ENCODE assay signal across 21 cellular contexts in the genomic region with DNA sequence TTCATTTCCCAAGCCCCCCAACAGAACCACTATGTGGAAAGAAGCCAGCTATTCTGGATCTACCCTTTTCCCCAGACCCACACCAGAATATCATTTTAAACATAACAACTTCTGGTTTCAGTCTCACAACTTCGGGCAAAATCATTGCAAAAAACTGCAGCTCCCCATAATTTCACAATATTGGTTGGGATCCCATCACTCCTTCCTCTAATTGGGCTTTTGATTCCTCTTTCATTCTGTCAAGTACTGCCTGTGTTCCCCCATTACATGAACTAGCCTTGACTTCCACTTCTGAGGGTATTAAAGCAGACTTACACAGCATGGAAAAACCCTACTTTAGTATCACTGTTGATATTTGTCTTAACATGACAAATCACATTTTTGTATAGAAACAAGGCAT. TPM values are rescaled to one million over a fixed set of nuclear protein-coding genes. Genes with fewer than 3 reads are reported as not detected.
DNase-seq lines count a peak whose midpoint lies in the region; ATAC-seq and TF ChIP-seq lines count a peak whose summit lies in the region.
"Had no signal": no experiment of that assay in that cellular context is flagged by ENCODE, and none has a peak within 500 bp of the region (broad histone marks: within the 10 kb centered on the region; RNA-seq: fewer than 3 reads in every experiment).

No MANE protein-coding gene starts in this region.

- POLR2A ChIA-PET in CD4-positive, alpha-beta memory T cell (lab: Charles Lee; ENCODE audit: partially characterized antibody) = interaction anchor here (0.6 to 1.8 kb wide), 3 partner anchors 12 to 28 kb away, joined by 3 read pairs; no protein-coding TSS in a partner anchor

- DNase-seq in CD4-positive, alpha-beta memory T cell = no peak
- DNase-seq in NOMO-1 treated with dmso at 0.1 percent for 144 hours (lab: John Stamatoyannopoulos, UW; ENCODE audit: unreplicated experiment) = peak; percentile 81
- peak; percentile 45 for DNase-seq in globus pallidus (ENCODE audit: low spot score)
- DNase-seq in nephron progenitor cell = no peak
- DNase-seq in NCI-H82 (lab: John Stamatoyannopoulos, UW) = no peak
- DNase-seq: activated CD4-positive, alpha-beta T cell treated with anti-CD3 and anti-CD28 coated beads for 48 hours; activated naive CD8-positive, alpha-beta T cell treated with anti-CD3 and anti-CD28 coated beads, Interleukin-2, amount 10 ng/mL, durations not matched to agents 7 days and 5 days; DND-41; glutamatergic neuron; IMR-90; midbrain; NCI-H1105; NCI-H2171; occipital lobe; T1000 had no signal

- H3K4me3 ChIP-seq in CD4-positive, alpha-beta memory T cell (ENCODE audit: low read length in 2 of 2) = no peak overlapping the region
- H3K4me3 ChIP-seq: breast epithelium, esophagus muscularis mucosa had no signal

- intact Hi-C loops in CD4-positive, alpha-beta memory T cell (cut with micrococcal nuclease) = no loop called here

- CTCF ChIA-PET in CD4-positive, alpha-beta memory T cell (lab: Charles Lee; ENCODE audit: partially characterized antibody) = interaction anchor here (0.9 to 4.8 kb wide), 8 partner anchors 9 to 112 kb away, joined by 3 to 49 read pairs (median 3); partner anchors contain the start of gene APOL2

- ATAC-seq in GM18861 (IDR thresholded peaks at IDR 0.05; ENCODE audit: unreplicated experiment) (no peak), GM21576 (IDR thresholded peaks at IDR 0.05; ENCODE audit: unreplicated experiment) (no peak), HG02885 (IDR thresholded peaks at IDR 0.05; ENCODE audit: poor library complexity, unreplicated experiment) (no peak)
- ATAC-seq: sciatic nerve had no signal

- H3K27ac Mint-ChIP-seq in CD4-positive, alpha-beta memory T cell = peak overlapping the region in 5 of 7 donors; percentile 21 to 98 (median 96)
- H3K27ac Mint-ChIP-seq in nephron progenitor cell = peak overlapping the region; percentile 22
- H3K27ac Mint-ChIP-seq: activated naive CD8-positive, alpha-beta T cell treated with anti-CD3 and anti-CD28 coated beads, Interleukin-2, amount 10 ng/mL, durations not matched to agents 7 days and 5 days had no signal

- H3K27me3 Mint-ChIP-seq in CD4-positive, alpha-beta memory T cell = no peaks in the 10 kb centered on the region
- H3K27me3 Mint-ChIP-seq in nephron progenitor cell (ENCODE audit: low read depth, poor library complexity) = peaks cover 14% of the 10 kb centered on the region
- H3K27me3 Mint-ChIP-seq: activated naive CD8-positive, alpha-beta T cell treated with anti-CD3 and anti-CD28 coated beads, Interleukin-2, amount 10 ng/mL, durations not matched to agents 7 days and 5 days had no signal

- H3K27ac ChIP-seq in CD4-positive, alpha-beta memory T cell (ENCODE audit: low read depth, low read length) = no peak overlapping the region
- H3K27ac ChIP-seq: breast epithelium, esophagus muscularis mucosa had no signal

- H3K36me3 Mint-ChIP-seq in CD4-positive, alpha-beta memory T cell = peaks cover 8 to 10% of the 10 kb centered on the region in 2 donors
- no peaks in the 10 kb centered on the region for H3K36me3 Mint-ChIP-seq in nephron progenitor cell (ENCODE audit: low read depth)

- no peaks in the 10 kb centered on the region for H3K36me3 ChIP-seq in CD4-positive, alpha-beta memory T cell (ENCODE audit: insufficient read depth, low read length)
- H3K36me3 ChIP-seq: breast epithelium, esophagus muscularis mucosa had no signal

- H3K9me3 Mint-ChIP-seq in CD4-positive, alpha-beta memory T cell = peaks cover 0 to 5% (median 0%) of the 10 kb centered on the region in 8 donors
- H3K9me3 Mint-ChIP-seq in nephron progenitor cell = peaks cover 8% of the 10 kb centered on the region

- peaks cover 42 to 86% (median 68%) of the 10 kb centered on the region in 4 donors for H3K4me1 Mint-ChIP-seq in CD4-positive, alpha-beta memory T cell
- peaks cover 17% of the 10 kb centered on the region for H3K4me1 Mint-ChIP-seq in nephron progenitor cell

- peaks cover 55% of the 10 kb centered on the region for H3K4me1 ChIP-seq in CD4-positive, alpha-beta memory T cell (ENCODE audit: insufficient read depth, low read length)

- no peaks in the 10 kb centered on the region for H3K9me3 ChIP-seq in CD4-positive, alpha-beta memory T cell (ENCODE audit: control insufficient read depth in 1 of 2, low read length in 2 of 2)
- H3K9me3 ChIP-seq: breast epithelium, esophagus muscularis mucosa had no signal

- no peaks in the 10 kb centered on the region for H3K27me3 ChIP-seq in CD4-positive, alpha-beta memory T cell (ENCODE audit: insufficient read depth, low read length)
- H3K27me3 ChIP-seq: breast epithelium, esophagus muscularis mucosa had no signal

- peak overlapping the region in 2 of 8 donors; percentile 10 to 18 for H3K4me3 Mint-ChIP-seq in CD4-positive, alpha-beta memory T cell
- H3K4me3 Mint-ChIP-seq in nephron progenitor cell = no peak overlapping the region

- TF ChIP-seq CTCF in nephron progenitor cell (IDR thresholded peaks at IDR 0.05) = no peak

RNA-seq across cellular contexts. Expression of gene APOL3, which starts 4.1 kb away (rescaled TPM):
- 100 to 1,000 TPM; 213 to 229 TPM for total RNA-seq in CD4-positive, alpha-beta memory T cell
- polyA plus RNA-seq in CD4-positive, alpha-beta memory T cell = 100 to 1,000 TPM in 1 of 2 donors, 10 to 100 TPM in 1; 47.4 to 109 TPM

RNA-seq across cellular contexts. Expression of gene APOL4, which starts 37.0 kb away (rescaled TPM):
- not detected for total RNA-seq in CD4-positive, alpha-beta memory T cell
- not detected for polyA plus RNA-seq in CD4-positive, alpha-beta memory T cell
- total RNA-seq: IMR-90 had no signal

Comparison
In these comparisons a context has a peak if more than half of its experiments do, and no peak if none do; other contexts are left out.
1. DNase-seq: peak in NOMO-1 treated with dmso at 0.1 percent for 144 hours (single experiment) and globus pallidus (single experiment); none in CD4-positive, alpha-beta memory T cell (0 of 5), nephron progenitor cell (single experiment) and NCI-H82 (single experiment).